Comparison of ENCODE assay signal across 8 cellular contexts in the genomic region with DNA sequence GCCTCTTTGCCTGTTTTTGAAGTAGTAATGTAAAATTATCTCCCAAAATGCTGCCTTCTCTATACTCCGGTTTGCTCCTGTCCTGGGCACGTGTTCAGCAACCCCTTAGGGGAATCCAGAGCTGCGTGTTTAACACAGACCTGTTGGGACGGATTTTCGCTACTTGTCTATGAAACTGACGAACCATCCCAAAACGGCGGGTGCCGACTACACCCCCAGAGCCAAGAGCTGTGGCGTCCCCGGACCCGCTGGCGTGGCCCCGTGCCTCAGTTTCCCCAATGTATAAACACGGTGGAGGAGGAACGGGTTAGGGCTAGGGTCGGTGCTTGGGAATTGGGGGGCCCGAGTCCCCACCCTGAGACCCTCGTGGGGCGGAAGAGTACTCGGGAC. TPM values are rescaled to one million over a fixed set of nuclear protein-coding genes. Genes with fewer than 3 reads are reported as not detected.
DNase-seq lines count a peak whose midpoint lies in the region; ATAC-seq and TF ChIP-seq lines count a peak whose summit lies in the region.

No MANE protein-coding gene starts in this region.

- H3K9me3 ChIP-seq in neutrophil, result no peaks in the 10 kb centered on the region

- H3K36me3 ChIP-seq in neutrophil, result no peaks in the 10 kb centered on the region

- peaks cover 0 to 5% (median 0%) of the 10 kb centered on the region in 3 donors for H3K27me3 Mint-ChIP-seq in CD14-positive monocyte (ENCODE audit: low read depth in 3 of 3)

- no peaks in the 10 kb centered on the region for H3K9me3 Mint-ChIP-seq in CD14-positive monocyte

- no peak for ATAC-seq in HG03175 (IDR thresholded peaks at IDR 0.05; ENCODE audit: unreplicated experiment)
- ATAC-seq in GM19328 (IDR thresholded peaks at IDR 0.05; ENCODE audit: unreplicated experiment), result no peak

- peak overlapping the region; percentile 77 for H3K4me3 ChIP-seq in fibroblast of pulmonary artery (replicated peaks; ENCODE audit: low read depth, low read length)
- peak overlapping the region; percentile 73 to 74 for H3K4me3 ChIP-seq in neutrophil (ENCODE audit: low read depth in 1 of 2, low read length in 1 of 2)

- H3K4me3 Mint-ChIP-seq in CD14-positive monocyte, result peak overlapping the region; percentile 83 to 97

- peak overlapping the region; percentile 58 for H3K27ac ChIP-seq in neutrophil

- no peak for TF ChIP-seq CTCF in CD14-positive monocyte (IDR thresholded peaks at IDR 0.05)
- no peak for TF ChIP-seq CTCF in fibroblast of pulmonary artery (IDR thresholded peaks at IDR 0.05; ENCODE audit: low read length, missing control alignments)
- no peak for TF ChIP-seq CTCF in neutrophil (IDR thresholded peaks at IDR 0.05)

- no peaks in the 10 kb centered on the region for H3K36me3 Mint-ChIP-seq in CD14-positive monocyte

- no peak for DNase-seq in CD14-positive monocyte (ENCODE audit: low spot score)
- DNase-seq in HUDEP-2 (lab: John Stamatoyannopoulos, UW; ENCODE audit: unreplicated experiment in 76 of 76), result peak in 52 of 76 experiments; percentile 4 to 55 (median 26)
- DNase-seq in activated CD8-positive, alpha-beta memory T cell treated with anti-CD3 and anti-CD28 coated beads, Interleukin-2, amount 50 U/mL, for 1 hour (ENCODE audit: extremely low read depth), result peak; percentile 0
- no peak for DNase-seq in fibroblast of pulmonary artery (ENCODE audit: low read depth)
- DNase-seq in SW 1271 (lab: John Stamatoyannopoulos, UW), result no peak

- H3K4me1 Mint-ChIP-seq in CD14-positive monocyte, result peaks cover 16% of the 10 kb centered on the region

- no peaks in the 10 kb centered on the region for H3K27me3 ChIP-seq in neutrophil

- H3K4me1 ChIP-seq in neutrophil (ENCODE audit: control insufficient read depth in 1 of 2, insufficient read depth in 1 of 2, low read depth in 1 of 2, low read length in 1 of 2), result peaks cover 22 to 23% of the 10 kb centered on the region in 2 experiments

- intact Hi-C loops in CD14-positive monocyte (cut with micrococcal nuclease), result no loop called here

- H3K27ac Mint-ChIP-seq in CD14-positive monocyte, result peak overlapping the region; percentile 6 to 87 (median 52)

RNA-seq across cellular contexts. Expression of gene FHIT, which starts 0.5 kb away (rescaled TPM):
- polyA plus RNA-seq in CD14-positive monocyte, result 1 to 10 TPM; 1.7 to 3.4 TPM

Comparison
In these comparisons a context has a peak if more than half of its experiments do, and no peak if none do; other contexts are left out.
1. DNase-seq: peak in HUDEP-2 (52 of 76) and activated CD8-positive, alpha-beta memory T cell treated with anti-CD3 and anti-CD28 coated beads, Interleukin-2, amount 50 U/mL, for 1 hour (single experiment); none in CD14-positive monocyte (single experiment), fibroblast of pulmonary artery (single experiment) and SW 1271 (0 of 2).